Comparison of ENCODE assay signal across 20 cellular contexts in the genomic region with DNA sequence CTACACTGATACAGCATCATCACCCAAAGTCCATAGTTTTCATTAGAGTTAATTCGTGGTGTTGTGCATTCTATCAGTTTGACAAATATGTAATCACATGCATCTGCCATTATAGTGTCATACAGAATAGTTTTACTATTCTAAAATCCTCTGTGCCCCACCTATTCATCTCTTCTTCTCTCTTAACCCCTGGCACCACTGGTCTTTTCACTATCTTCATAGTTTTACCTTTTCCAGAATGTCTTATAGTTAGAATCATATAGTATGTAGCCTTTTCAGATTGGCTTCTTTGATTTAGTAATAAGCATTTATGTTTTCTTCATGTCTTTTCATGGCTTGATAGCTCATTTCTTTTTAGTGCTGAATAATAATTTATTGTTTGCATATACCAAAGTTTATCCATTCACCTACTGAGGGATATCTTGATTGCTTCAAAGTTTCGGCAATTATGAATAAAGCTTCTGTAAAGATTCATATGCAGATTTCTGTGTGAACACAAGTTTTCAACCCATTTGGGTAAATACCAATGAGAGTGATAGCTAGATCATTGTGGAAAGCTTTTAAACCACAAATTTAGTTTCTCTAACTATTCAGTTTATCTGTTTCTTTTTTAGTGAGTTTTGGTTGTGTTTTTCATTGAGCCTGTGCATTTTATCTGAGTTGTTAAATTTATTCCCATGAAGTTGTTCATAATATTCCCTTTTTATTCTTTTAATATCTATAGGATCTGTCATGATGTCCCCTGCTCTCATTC.
A peak's percentile ranks its signal among the peaks of the same experiment; 100 is the strongest.
DNase-seq lines count a peak whose midpoint lies in the region; ATAC-seq and TF ChIP-seq lines count a peak whose summit lies in the region.
"Had no signal": no experiment of that assay in that cellular context is flagged by ENCODE, and none has a peak within 500 bp of the region (broad histone marks: within the 10 kb centered on the region; RNA-seq: fewer than 3 reads in every experiment).

No MANE protein-coding gene starts in this region.

- no peak for TF ChIP-seq POLR2A in ovary (IDR thresholded peaks at IDR 0.05)

- H3K36me3 ChIP-seq in endodermal cell (ENCODE audit: control insufficient read depth, insufficient read depth, low read length) (no peaks in the 10 kb centered on the region), ovary (no peaks in the 10 kb centered on the region)
- H3K36me3 ChIP-seq: SJSA1 had no signal

- peaks cover 11 to 12% of the 10 kb centered on the region in 2 donors for H3K36me3 Mint-ChIP-seq in activated T-cell treated with anti-CD3 and anti-CD28 coated beads, Interleukin-2, amount 50 U/mL, for 72 hours (ENCODE audit: insufficient read depth in 2 of 2)
- no peaks in the 10 kb centered on the region for H3K36me3 Mint-ChIP-seq in activated T-cell treated with anti-CD3 and anti-CD28 coated beads, Interleukin-2, amount 50 U/mL, for 24 hours (ENCODE audit: low read depth)
- no peaks in the 10 kb centered on the region for H3K36me3 Mint-ChIP-seq in activated T-helper 17 cell treated with anti-CD3 and anti-CD28 coated beads, Interleukin-2, amount 50 U/mL, for 72 hours (ENCODE audit: low read depth)
- no peaks in the 10 kb centered on the region for H3K36me3 Mint-ChIP-seq in endodermal cell (ENCODE audit: low read depth)

- peaks cover 4 to 8% of the 10 kb centered on the region in 2 donors for H3K9me3 Mint-ChIP-seq in activated T-cell treated with anti-CD3 and anti-CD28 coated beads, Interleukin-2, amount 50 U/mL, for 72 hours
- H3K9me3 Mint-ChIP-seq in activated T-cell treated with anti-CD3 and anti-CD28 coated beads, Interleukin-2, amount 50 U/mL, for 24 hours, result peaks cover 2% of the 10 kb centered on the region
- no peaks in the 10 kb centered on the region for H3K9me3 Mint-ChIP-seq in activated T-helper 17 cell treated with anti-CD3 and anti-CD28 coated beads, Interleukin-2, amount 50 U/mL, for 72 hours
- peaks cover 15% of the 10 kb centered on the region for H3K9me3 Mint-ChIP-seq in endodermal cell

- no peak overlapping the region for H3K27ac Mint-ChIP-seq in activated T-cell treated with anti-CD3 and anti-CD28 coated beads, Interleukin-2, amount 50 U/mL, for 72 hours
- no peak overlapping the region for H3K27ac Mint-ChIP-seq in activated T-cell treated with anti-CD3 and anti-CD28 coated beads, Interleukin-2, amount 50 U/mL, for 24 hours
- no peak overlapping the region for H3K27ac Mint-ChIP-seq in activated T-helper 17 cell treated with anti-CD3 and anti-CD28 coated beads, Interleukin-2, amount 50 U/mL, for 72 hours
- no peak overlapping the region for H3K27ac Mint-ChIP-seq in endodermal cell

- H3K27me3 ChIP-seq in endodermal cell (ENCODE audit: control insufficient read depth, insufficient read depth, low read length, poor library complexity, severe bottlenecking) (no peaks in the 10 kb centered on the region), ovary (no peaks in the 10 kb centered on the region)
- H3K27me3 ChIP-seq: SJSA1 had no signal

- 91% methylated on average over 2 of the region's 2 CpGs; no CpG with 5 or more reads in 1 of the 2 experiments for WGBS in endodermal cell (ENCODE audit: insufficient coverage in 1 of 2, insufficient read length in 1 of 2), 2 experiments
- 73 to 86% (median 76%) methylated on average over 2 of the region's 2 CpGs for WGBS in ovary, 3 donors

- TF ChIP-seq CTCF in endodermal cell (conservative IDR thresholded peaks at IDR 0.05), result no peak
- no peak for TF ChIP-seq CTCF in ovary (IDR thresholded peaks at IDR 0.05)

- ATAC-seq in activated T-cell treated with anti-CD3 and anti-CD28 coated beads, Interleukin-2, amount 50 U/mL, for 72 hours (replicated peaks in 1 of 2), result peak; percentile 66 to 79
- peak; percentile 48 for ATAC-seq in HG02973 (IDR thresholded peaks at IDR 0.05; ENCODE audit: unreplicated experiment)
- ATAC-seq in activated T-helper 17 cell treated with anti-CD3 and anti-CD28 coated beads, Interleukin-2, amount 50 U/mL, for 72 hours (replicated peaks), result peak; percentile 76
- ATAC-seq: HepG2 had no signal

- H3K9me3 ChIP-seq in endodermal cell (ENCODE audit: control insufficient read depth, low read length), result no peaks in the 10 kb centered on the region
- H3K9me3 ChIP-seq in ovary, result no peaks in the 10 kb centered on the region
- H3K9me3 ChIP-seq: SJSA1 had no signal

- H3K4me1 Mint-ChIP-seq in activated T-cell treated with anti-CD3 and anti-CD28 coated beads, Interleukin-2, amount 50 U/mL, for 72 hours (ENCODE audit: low read depth), result peaks cover 21% of the 10 kb centered on the region
- peaks cover 16% of the 10 kb centered on the region for H3K4me1 Mint-ChIP-seq in activated T-cell treated with anti-CD3 and anti-CD28 coated beads, Interleukin-2, amount 50 U/mL, for 24 hours (ENCODE audit: low read depth)
- peaks cover 12% of the 10 kb centered on the region for H3K4me1 Mint-ChIP-seq in activated T-helper 17 cell treated with anti-CD3 and anti-CD28 coated beads, Interleukin-2, amount 50 U/mL, for 72 hours
- no peaks in the 10 kb centered on the region for H3K4me1 Mint-ChIP-seq in endodermal cell

- no peak for TF ChIP-seq EP300 in ovary (IDR thresholded peaks at IDR 0.05)

- no peaks in the 10 kb centered on the region for H3K4me1 ChIP-seq in endodermal cell (ENCODE audit: control insufficient read depth, insufficient read depth, low read length)
- H3K4me1 ChIP-seq in ovary (ENCODE audit: insufficient read depth), result no peaks in the 10 kb centered on the region
- H3K4me1 ChIP-seq: SJSA1 had no signal

- no peak overlapping the region for H3K9ac ChIP-seq in endodermal cell (ENCODE audit: extremely low read depth, low read length, poor library complexity, severe bottlenecking)
- H3K9ac ChIP-seq: GM23248 had no signal

- DNase-seq in activated T-cell treated with anti-CD3 and anti-CD28 coated beads, Interleukin-2, amount 50 U/mL, for 72 hours, result no peak
- no peak for DNase-seq in activated T-cell treated with anti-CD3 and anti-CD28 coated beads, Interleukin-2, amount 50 U/mL, for 24 hours
- DNase-seq in endodermal cell (no peak), ovary (no peak), NCI-H2196 treated with DMSO at 0.1 percent for 48 hours (lab: John Stamatoyannopoulos, UW; ENCODE audit: unreplicated experiment) (no peak)
- DNase-seq: Calu3, DMS153, GM23248, H7, NCI-H1105 treated with DMSO at 0.1 percent for 48 hours, NCI-H146, NCI-H2029, NCI-H2227 treated with DMSO at 0.1 percent for 48 hours, NCI-H526 treated with DMSO at 0.1 percent for 48 hours, Right ventricle myocardium superior, RPMI8226 had no signal

- peak overlapping the region in 1 of 2 donors; percentile 58 for H3K4me3 Mint-ChIP-seq in activated T-cell treated with anti-CD3 and anti-CD28 coated beads, Interleukin-2, amount 50 U/mL, for 72 hours
- no peak overlapping the region for H3K4me3 Mint-ChIP-seq in activated T-cell treated with anti-CD3 and anti-CD28 coated beads, Interleukin-2, amount 50 U/mL, for 24 hours
- H3K4me3 Mint-ChIP-seq in activated T-helper 17 cell treated with anti-CD3 and anti-CD28 coated beads, Interleukin-2, amount 50 U/mL, for 72 hours, result no peak overlapping the region
- no peak overlapping the region for H3K4me3 Mint-ChIP-seq in endodermal cell

- H3K27ac ChIP-seq in endodermal cell (ENCODE audit: low read depth, low read length) (no peak overlapping the region), ovary (no peak overlapping the region)
- H3K27ac ChIP-seq: GM23248, SJSA1 had no signal

- H3K4me3 ChIP-seq in endodermal cell (ENCODE audit: low read length) (no peak overlapping the region), ovary (no peak overlapping the region)
- H3K4me3 ChIP-seq: GM23248, SJSA1 had no signal

- peaks cover 70% of the 10 kb centered on the region for H3K27me3 Mint-ChIP-seq in activated T-cell treated with anti-CD3 and anti-CD28 coated beads, Interleukin-2, amount 50 U/mL, for 72 hours (ENCODE audit: low read depth)
- H3K27me3 Mint-ChIP-seq in activated T-cell treated with anti-CD3 and anti-CD28 coated beads, Interleukin-2, amount 50 U/mL, for 24 hours, result peaks cover 41% of the 10 kb centered on the region
- H3K27me3 Mint-ChIP-seq in activated T-helper 17 cell treated with anti-CD3 and anti-CD28 coated beads, Interleukin-2, amount 50 U/mL, for 72 hours, result peaks cover 4% of the 10 kb centered on the region
- peaks cover 7% of the 10 kb centered on the region for H3K27me3 Mint-ChIP-seq in endodermal cell (ENCODE audit: insufficient read depth)

- intact Hi-C loops in ovary (cut with DNase I), result no loop called here
